ENCODE assay signal across 10 cellular contexts in genomic region chr5:171451421-171451820, GRCh38. TPM values are rescaled to one million over a fixed set of nuclear protein-coding genes. Genes with fewer than 3 reads are reported as not detected.
A peak's percentile ranks its signal among the peaks of the same experiment; 100 is the strongest.
DNase-seq lines count a peak whose midpoint lies in the region; ATAC-seq and TF ChIP-seq lines count a peak whose summit lies in the region.
"Had no signal": no experiment of that assay in that cellular context is flagged by ENCODE, and none has a peak within 500 bp of the region (broad histone marks: within the 10 kb centered on the region; RNA-seq: fewer than 3 reads in every experiment).

No MANE protein-coding gene starts in this region.

- peaks cover 17% of the 10 kb centered on the region for H3K27me3 Mint-ChIP-seq in neural progenitor cell (ENCODE audit: insufficient read depth, low read depth)

- H3K27ac ChIP-seq in right cardiac atrium (ENCODE audit: low read length) (no peak overlapping the region), neural progenitor cell (no peak overlapping the region)
- H3K27ac ChIP-seq: colonic mucosa had no signal

- H3K9me3 Mint-ChIP-seq in neural progenitor cell: no peaks in the 10 kb centered on the region

- peak overlapping the region; percentile 79 for H3K4me3 Mint-ChIP-seq in neural progenitor cell

- H3K79me2 ChIP-seq in neural progenitor cell (ENCODE audit: low read depth): no peaks in the 10 kb centered on the region

- no peak overlapping the region for H3K27ac Mint-ChIP-seq in neural progenitor cell

- no peak for TF ChIP-seq CTCF in epithelial cell of proximal tubule (conservative IDR thresholded peaks at IDR 0.05; ENCODE audit: low read depth, low read length)
- no peak for TF ChIP-seq CTCF in neural progenitor cell (IDR thresholded peaks at IDR 0.05)

- no peaks in the 10 kb centered on the region for H4K20me1 ChIP-seq in neural progenitor cell (ENCODE audit: low read depth)

- no peaks in the 10 kb centered on the region for H3K4me1 ChIP-seq in right cardiac atrium (ENCODE audit: control insufficient read depth, insufficient read depth, low read length)
- H3K4me1 ChIP-seq in neural progenitor cell: peaks cover 12% of the 10 kb centered on the region
- H3K4me1 ChIP-seq: colonic mucosa had no signal

- no peak for DNase-seq in right cardiac atrium
- DNase-seq in cardiac septum (ENCODE audit: low spot score): no peak
- no peak for DNase-seq in epithelial cell of proximal tubule (ENCODE audit: low read depth)
- no peak for DNase-seq in neural progenitor cell (ENCODE audit: low spot score)
- DNase-seq in AG08396 (ENCODE audit: low spot score): no peak
- DNase-seq in NCI-H2171 treated with DMSO at 0.1 percent for 48 hours (lab: John Stamatoyannopoulos, UW): no peak
- DNase-seq in glomerular visceral epithelial cell (ENCODE audit: extremely low spot score): no peak
- DNase-seq in EL: no peak

- peak in 1 of 2 donors; percentile 2 for ATAC-seq in right cardiac atrium

- H3K4me3 ChIP-seq in right cardiac atrium (ENCODE audit: low read length) (peak overlapping the region; percentile 47), epithelial cell of proximal tubule (ENCODE audit: low read depth, low read length) (peak overlapping the region; percentile 6), neural progenitor cell (peak overlapping the region; percentile 46)

- no peaks in the 10 kb centered on the region for H3K27me3 ChIP-seq in right cardiac atrium (ENCODE audit: control insufficient read depth, insufficient read depth)
- H3K27me3 ChIP-seq in neural progenitor cell: peaks cover 34% of the 10 kb centered on the region
- H3K27me3 ChIP-seq: colonic mucosa had no signal

- H3K4me2 ChIP-seq in neural progenitor cell: peak overlapping the region; percentile 80

- intact Hi-C loops in right cardiac atrium (cut with DNase I): no loop called here
- intact Hi-C loops in cardiac septum (cut with DNase I): no loop called here

- H3K36me3 Mint-ChIP-seq in neural progenitor cell: peaks cover 5% of the 10 kb centered on the region

- no peak overlapping the region for H3K9ac ChIP-seq in neural progenitor cell

- peak overlapping the region; percentile 85 for H2AFZ ChIP-seq in neural progenitor cell (replicated peaks)

- peaks cover 66% of the 10 kb centered on the region for H3K4me1 Mint-ChIP-seq in neural progenitor cell

- H3K9me3 ChIP-seq in right cardiac atrium (ENCODE audit: control insufficient read depth, low read length) (no peaks in the 10 kb centered on the region), neural progenitor cell (ENCODE audit: low read depth) (no peaks in the 10 kb centered on the region)
- H3K9me3 ChIP-seq: colonic mucosa had no signal

- H3K36me3 ChIP-seq in neural progenitor cell: no peaks in the 10 kb centered on the region
- H3K36me3 ChIP-seq: colonic mucosa had no signal

- 85% methylated on average over 17 of the region's 17 CpGs for WGBS in right cardiac atrium

- H3F3A ChIP-seq in neural progenitor cell (ENCODE audit: low read depth): peaks cover 15% of the 10 kb centered on the region

RNA-seq across cellular contexts. Expression of gene FGF18, which starts 32.0 kb away (rescaled TPM):
- total RNA-seq in right cardiac atrium: 1 to 10 TPM; 1.3 to 4.3 (median 1.9) TPM
- 1.2 TPM for polyA plus RNA-seq in right cardiac atrium
- total RNA-seq in cardiac septum: 22.4 TPM
- total RNA-seq in epithelial cell of proximal tubule: not detected in 2 replicates
- total RNA-seq in neural progenitor cell (ENCODE audit: low replicate concordance): 0.06 and 0.22 TPM in 2 replicates
- polyA plus RNA-seq: BJ had no signal
